Comparison of ENCODE assay signal across 8 cellular contexts in genomic region chr12:1796515-1797010, GRCh38. TPM values are rescaled to one million over a fixed set of nuclear protein-coding genes. Genes with fewer than 3 reads are reported as not detected.
DNase-seq lines count a peak whose midpoint lies in the region; ATAC-seq and TF ChIP-seq lines count a peak whose summit lies in the region.

No MANE protein-coding gene starts in this region.

- H3K36me3 ChIP-seq in muscle layer of colon (ENCODE audit: insufficient read depth, low read length) (no peaks in the 10 kb centered on the region), upper lobe of left lung (no peaks in the 10 kb centered on the region)

- TF ChIP-seq POLR2A in upper lobe of left lung (IDR thresholded peaks at IDR 0.05), result peak in 1 of 4 donors; percentile 57

- peaks cover 13% of the 10 kb centered on the region for H3K4me1 ChIP-seq in muscle layer of colon (ENCODE audit: insufficient read depth, low read length)
- peaks cover 15 to 32% (median 22%) of the 10 kb centered on the region in 4 donors for H3K4me1 ChIP-seq in upper lobe of left lung

- no peaks in the 10 kb centered on the region for H3K27me3 ChIP-seq in muscle layer of colon (ENCODE audit: control insufficient read depth in 1 of 2, insufficient read depth in 2 of 2, low read length in 2 of 2)
- no peaks in the 10 kb centered on the region for H3K27me3 ChIP-seq in upper lobe of left lung

- H3K9me3 ChIP-seq in muscle layer of colon (ENCODE audit: low read length) (no peaks in the 10 kb centered on the region), upper lobe of left lung (no peaks in the 10 kb centered on the region)

- 1 to 4% methylated on average over 10 to 41 of the region's 43 CpGs for WGBS in upper lobe of left lung, 2 donors

- H3K9ac ChIP-seq in muscle layer of colon (ENCODE audit: low read length), result peak overlapping the region; percentile 49

- H3K27ac ChIP-seq in muscle layer of colon (ENCODE audit: low read depth, low read length), result peak overlapping the region; percentile 90
- peak overlapping the region; percentile 86 to 97 (median 96) for H3K27ac ChIP-seq in upper lobe of left lung

- peak overlapping the region; percentile 47 to 62 for H3K4me3 ChIP-seq in muscle layer of colon (ENCODE audit: low read depth in 1 of 2, low read length in 2 of 2)
- H3K4me3 ChIP-seq in upper lobe of left lung, result peak overlapping the region; percentile 46 to 81 (median 74)

- ATAC-seq in HG02973 (IDR thresholded peaks at IDR 0.05; ENCODE audit: unreplicated experiment) (peak; percentile 7), upper lobe of left lung (ENCODE audit: low FRiP score in 2 of 2) (peak; percentile 32 to 68)

- TF ChIP-seq CTCF in upper lobe of left lung (IDR thresholded peaks at IDR 0.05), result no peak

- no peak for TF ChIP-seq EP300 in upper lobe of left lung (IDR thresholded peaks at IDR 0.05)

- peak; percentile 55 for DNase-seq in NCI-H146 (lab: John Stamatoyannopoulos, UW)
- DNase-seq in NCI-H146 treated with DMSO at 0.1 percent for 48 hours (lab: John Stamatoyannopoulos, UW; ENCODE audit: unreplicated experiment), result no peak
- DNase-seq in T-helper 9 cell, result peak; percentile 38
- peak; percentile 24 for DNase-seq in dermis blood vessel endothelial cell
- peak; percentile 55 to 90 for DNase-seq in upper lobe of left lung
- DNase-seq in pons (ENCODE audit: low spot score), result no peak

RNA-seq across cellular contexts. Expression of gene LRTM2, which starts 23.8 kb away (rescaled TPM):
- total RNA-seq in dermis blood vessel endothelial cell (not detected in 2 replicates), upper lobe of left lung (not detected)

Comparison
In these comparisons a context has a peak if more than half of its experiments do, and no peak if none do; other contexts are left out.
1. DNase-seq: peak in NCI-H146 (single experiment), T-helper 9 cell (single experiment), dermis blood vessel endothelial cell (single experiment) and upper lobe of left lung (2 of 2); none in NCI-H146 treated with DMSO at 0.1 percent for 48 hours (single experiment) and pons (single experiment).